1 cellular context compared by ENCODE assay signal in the genomic region with DNA sequence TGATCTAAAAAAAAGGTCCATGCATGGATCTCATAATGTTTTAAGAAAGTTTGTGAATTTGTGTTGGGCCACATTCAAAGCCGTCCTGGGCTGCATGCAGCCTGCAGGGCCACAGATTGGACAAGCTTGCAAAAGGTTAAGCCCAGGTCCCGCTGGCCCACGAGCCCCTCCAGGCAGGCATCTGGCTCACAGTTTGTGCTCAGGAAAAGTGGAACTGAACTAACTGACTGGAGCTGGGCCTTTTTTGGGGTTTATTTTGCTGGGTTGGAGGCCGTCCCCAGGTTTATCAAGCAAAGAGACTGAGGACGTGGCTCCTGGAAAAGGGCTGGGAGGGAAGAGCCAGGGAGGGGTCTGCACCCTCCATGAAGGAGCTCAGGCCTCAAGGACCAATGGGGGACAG.
TF ChIP-seq lines count a peak whose summit lies in the region.

No MANE protein-coding gene starts in this region.

TF ChIP-seq in SK-N-SH, 30 proteins besides CTCF, POLR2A, EP300 and RAD21:
- TF ChIP-seq NFIC (IDR thresholded peaks at IDR 0.05; ENCODE audit: borderline replicate concordance) (no peak), CHD2 (IDR thresholded peaks at IDR 0.05; ENCODE audit: low read length, partially characterized antibody) (no peak), RFX5 (IDR thresholded peaks at IDR 0.05; ENCODE audit: low read length) (no peak), ELF1 (IDR thresholded peaks at IDR 0.05) (no peak), YY1 (IDR thresholded peaks at IDR 0.05; ENCODE audit: low read depth) (no peak), RXRA (IDR thresholded peaks at IDR 0.05; ENCODE audit: borderline replicate concordance, low read depth) (no peak), TCF12 (IDR thresholded peaks at IDR 0.05) (no peak), POLR2AphosphoS5 (IDR thresholded peaks at IDR 0.05; ENCODE audit: low read depth, low read length) (no peak), EZH2phosphoT487 (IDR thresholded peaks at IDR 0.05; ENCODE audit: borderline replicate concordance, low read depth) (no peak), SMC3 (IDR thresholded peaks at IDR 0.05; ENCODE audit: low read depth, low read length) (no peak), NRF1 (IDR thresholded peaks at IDR 0.05; ENCODE audit: low read depth, low read length) (no peak), MXI1 (IDR thresholded peaks at IDR 0.05; ENCODE audit: low read depth, low read length) (no peak), JUND (IDR thresholded peaks at IDR 0.05) (no peak), RCOR1 (IDR thresholded peaks at IDR 0.05; ENCODE audit: low read length) (no peak)
- TF ChIP-seq, protein P1, sequence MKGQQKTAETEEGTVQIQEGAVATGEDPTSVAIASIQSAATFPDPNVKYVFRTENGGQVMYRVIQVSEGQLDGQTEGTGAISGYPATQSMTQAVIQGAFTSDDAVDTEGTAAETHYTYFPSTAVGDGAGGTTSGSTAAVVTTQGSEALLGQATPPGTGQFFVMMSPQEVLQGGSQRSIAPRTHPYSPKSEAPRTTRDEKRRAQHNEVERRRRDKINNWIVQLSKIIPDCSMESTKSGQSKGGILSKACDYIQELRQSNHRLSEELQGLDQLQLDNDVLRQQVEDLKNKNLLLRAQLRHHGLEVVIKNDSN (IDR thresholded peaks at IDR 0.05; ENCODE audit: borderline replicate concordance, low read depth): no peak
- TF ChIP-seq, protein P2, sequence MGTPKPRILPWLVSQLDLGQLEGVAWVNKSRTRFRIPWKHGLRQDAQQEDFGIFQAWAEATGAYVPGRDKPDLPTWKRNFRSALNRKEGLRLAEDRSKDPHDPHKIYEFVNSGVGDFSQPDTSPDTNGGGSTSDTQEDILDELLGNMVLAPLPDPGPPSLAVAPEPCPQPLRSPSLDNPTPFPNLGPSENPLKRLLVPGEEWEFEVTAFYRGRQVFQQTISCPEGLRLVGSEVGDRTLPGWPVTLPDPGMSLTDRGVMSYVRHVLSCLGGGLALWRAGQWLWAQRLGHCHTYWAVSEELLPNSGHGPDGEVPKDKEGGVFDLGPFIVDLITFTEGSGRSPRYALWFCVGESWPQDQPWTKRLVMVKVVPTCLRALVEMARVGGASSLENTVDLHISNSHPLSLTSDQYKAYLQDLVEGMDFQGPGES (IDR thresholded peaks at IDR 0.05; ENCODE audit: low read depth, low read length): no peak
- TF ChIP-seq, protein P3, sequence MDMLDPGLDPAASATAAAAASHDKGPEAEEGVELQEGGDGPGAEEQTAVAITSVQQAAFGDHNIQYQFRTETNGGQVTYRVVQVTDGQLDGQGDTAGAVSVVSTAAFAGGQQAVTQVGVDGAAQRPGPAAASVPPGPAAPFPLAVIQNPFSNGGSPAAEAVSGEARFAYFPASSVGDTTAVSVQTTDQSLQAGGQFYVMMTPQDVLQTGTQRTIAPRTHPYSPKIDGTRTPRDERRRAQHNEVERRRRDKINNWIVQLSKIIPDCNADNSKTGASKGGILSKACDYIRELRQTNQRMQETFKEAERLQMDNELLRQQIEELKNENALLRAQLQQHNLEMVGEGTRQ (IDR thresholded peaks at IDR 0.05; ENCODE audit: borderline replicate concordance, low read depth, low read length): no peak
- TF ChIP-seq, protein P4, sequence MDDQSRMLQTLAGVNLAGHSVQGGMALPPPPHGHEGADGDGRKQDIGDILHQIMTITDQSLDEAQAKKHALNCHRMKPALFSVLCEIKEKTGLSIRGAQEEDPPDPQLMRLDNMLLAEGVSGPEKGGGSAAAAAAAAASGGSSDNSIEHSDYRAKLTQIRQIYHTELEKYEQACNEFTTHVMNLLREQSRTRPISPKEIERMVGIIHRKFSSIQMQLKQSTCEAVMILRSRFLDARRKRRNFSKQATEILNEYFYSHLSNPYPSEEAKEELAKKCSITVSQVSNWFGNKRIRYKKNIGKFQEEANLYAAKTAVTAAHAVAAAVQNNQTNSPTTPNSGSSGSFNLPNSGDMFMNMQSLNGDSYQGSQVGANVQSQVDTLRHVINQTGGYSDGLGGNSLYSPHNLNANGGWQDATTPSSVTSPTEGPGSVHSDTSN (IDR thresholded peaks at IDR 0.05): no peak
- TF ChIP-seq, protein P5, sequence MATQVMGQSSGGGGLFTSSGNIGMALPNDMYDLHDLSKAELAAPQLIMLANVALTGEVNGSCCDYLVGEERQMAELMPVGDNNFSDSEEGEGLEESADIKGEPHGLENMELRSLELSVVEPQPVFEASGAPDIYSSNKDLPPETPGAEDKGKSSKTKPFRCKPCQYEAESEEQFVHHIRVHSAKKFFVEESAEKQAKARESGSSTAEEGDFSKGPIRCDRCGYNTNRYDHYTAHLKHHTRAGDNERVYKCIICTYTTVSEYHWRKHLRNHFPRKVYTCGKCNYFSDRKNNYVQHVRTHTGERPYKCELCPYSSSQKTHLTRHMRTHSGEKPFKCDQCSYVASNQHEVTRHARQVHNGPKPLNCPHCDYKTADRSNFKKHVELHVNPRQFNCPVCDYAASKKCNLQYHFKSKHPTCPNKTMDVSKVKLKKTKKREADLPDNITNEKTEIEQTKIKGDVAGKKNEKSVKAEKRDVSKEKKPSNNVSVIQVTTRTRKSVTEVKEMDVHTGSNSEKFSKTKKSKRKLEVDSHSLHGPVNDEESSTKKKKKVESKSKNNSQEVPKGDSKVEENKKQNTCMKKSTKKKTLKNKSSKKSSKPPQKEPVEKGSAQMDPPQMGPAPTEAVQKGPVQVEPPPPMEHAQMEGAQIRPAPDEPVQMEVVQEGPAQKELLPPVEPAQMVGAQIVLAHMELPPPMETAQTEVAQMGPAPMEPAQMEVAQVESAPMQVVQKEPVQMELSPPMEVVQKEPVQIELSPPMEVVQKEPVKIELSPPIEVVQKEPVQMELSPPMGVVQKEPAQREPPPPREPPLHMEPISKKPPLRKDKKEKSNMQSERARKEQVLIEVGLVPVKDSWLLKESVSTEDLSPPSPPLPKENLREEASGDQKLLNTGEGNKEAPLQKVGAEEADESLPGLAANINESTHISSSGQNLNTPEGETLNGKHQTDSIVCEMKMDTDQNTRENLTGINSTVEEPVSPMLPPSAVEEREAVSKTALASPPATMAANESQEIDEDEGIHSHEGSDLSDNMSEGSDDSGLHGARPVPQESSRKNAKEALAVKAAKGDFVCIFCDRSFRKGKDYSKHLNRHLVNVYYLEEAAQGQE (IDR thresholded peaks at IDR 0.05; ENCODE audit: low read depth, low read length): no peak
